ENCODE assay signal across 27 cellular contexts in the genomic region with DNA sequence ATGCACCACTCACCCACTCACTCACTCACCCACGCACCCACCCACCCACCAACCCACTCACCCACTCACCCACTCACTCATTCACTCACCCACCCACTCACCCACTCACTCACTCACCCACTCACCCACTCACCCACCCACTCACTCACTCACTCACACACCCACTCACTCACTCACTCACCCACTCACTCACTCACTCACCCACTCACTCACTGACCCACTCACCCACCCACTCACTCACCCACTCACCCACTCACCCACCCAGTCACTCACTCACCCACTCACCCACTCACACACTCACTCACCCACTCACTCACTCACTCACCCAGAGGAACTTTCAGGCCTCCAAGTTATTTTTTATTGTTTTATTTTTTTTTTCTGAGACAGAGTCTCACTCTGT.
"Had no signal": no experiment of that assay in that cellular context is flagged by ENCODE, and none has a peak within 500 bp of the region (broad histone marks: within the 10 kb centered on the region; RNA-seq: fewer than 3 reads in every experiment).

No MANE protein-coding gene starts in this region.

- H2AFZ ChIP-seq: parathyroid adenoma had no signal

- H3K36me3 ChIP-seq: colonic mucosa, gastrocnemius medialis, stomach, tibial artery, upper lobe of left lung, uterus had no signal

- H3K9me3 ChIP-seq: colonic mucosa, gastrocnemius medialis, stomach, tibial artery, upper lobe of left lung, uterus had no signal

- H3K36me3 Mint-ChIP-seq: memory B cell, natural killer cell had no signal

- H3K9ac ChIP-seq: parathyroid adenoma had no signal

- H3K27ac ChIP-seq: colonic mucosa, epithelial cell of prostate, gastrocnemius medialis, parathyroid adenoma, stomach, tibial artery, upper lobe of left lung, uterus had no signal

- H3K9me3 Mint-ChIP-seq: dendritic cell treated with granulocyte-macrophage colony-stimulating factor and Interleukin-4, amounts not matched to agents 40 ng/mL and 50 ng/mL, for 4 days; endodermal cell; memory B cell; natural killer cell had no signal

- ATAC-seq: esophagus mucosa, gastrocnemius medialis, left lobe of liver, natural killer cell, sciatic nerve had no signal

- FAIRE-seq: keratinocyte had no signal

- H3K27me3 ChIP-seq: colonic mucosa, gastrocnemius medialis, upper lobe of left lung, uterus had no signal

- DNase-seq: colonic mucosa; effector CD8-positive, alpha-beta T cell; endodermal cell; foreskin fibroblast; gastrocnemius medialis; head of caudate nucleus; natural killer cell; stimulated activated CD4-positive, alpha-beta T cell treated with anti-CD3 and anti-CD28 coated beads, Interleukin-12 subunit alpha, Interleukin-12 subunit beta, amount 100 ng/mL, for 4 hours; stimulated activated CD4-positive, alpha-beta T cell treated with anti-CD3 and anti-CD28 coated beads, Interleukin-1b, Interleukin-23, amount 100 ng/mL, for 48 hours; stimulated activated CD4-positive, alpha-beta T cell treated with anti-CD3 and anti-CD28 coated beads, Interleukin-4, amount 100 ng/mL, for 1 hour; stimulated activated CD8-positive, alpha-beta memory T cell treated with anti-CD3 and anti-CD28 coated beads, Interleukin-4, amount 100 ng/mL, for 48 hours; stimulated activated naive CD4-positive, alpha-beta T cell treated with Interleukin-2 at 50 U/mL for 16 hours; stomach; tibial artery; upper lobe of left lung; uterus had no signal

- H3K4me3 ChIP-seq: colonic mucosa, gastrocnemius medialis, lung, smooth muscle cell, stomach, tibial artery, upper lobe of left lung, uterus had no signal

- H3K27ac Mint-ChIP-seq: dendritic cell treated with granulocyte-macrophage colony-stimulating factor and Interleukin-4, amounts not matched to agents 40 ng/mL and 50 ng/mL, for 4 days; endodermal cell; memory B cell; natural killer cell; progenitor cell of endocrine pancreas had no signal

- H3K4me3 Mint-ChIP-seq: dendritic cell treated with granulocyte-macrophage colony-stimulating factor and Interleukin-4, amounts not matched to agents 40 ng/mL and 50 ng/mL, for 4 days; endodermal cell; memory B cell; natural killer cell had no signal

- H3K79me2 ChIP-seq: parathyroid adenoma had no signal

- H3K4me1 ChIP-seq: colonic mucosa, gastrocnemius medialis, parathyroid adenoma, stomach, tibial artery, upper lobe of left lung, uterus had no signal

- H3K4me1 Mint-ChIP-seq: memory B cell had no signal

- H3K4me2 ChIP-seq: smooth muscle cell had no signal
